In the genomic region with DNA sequence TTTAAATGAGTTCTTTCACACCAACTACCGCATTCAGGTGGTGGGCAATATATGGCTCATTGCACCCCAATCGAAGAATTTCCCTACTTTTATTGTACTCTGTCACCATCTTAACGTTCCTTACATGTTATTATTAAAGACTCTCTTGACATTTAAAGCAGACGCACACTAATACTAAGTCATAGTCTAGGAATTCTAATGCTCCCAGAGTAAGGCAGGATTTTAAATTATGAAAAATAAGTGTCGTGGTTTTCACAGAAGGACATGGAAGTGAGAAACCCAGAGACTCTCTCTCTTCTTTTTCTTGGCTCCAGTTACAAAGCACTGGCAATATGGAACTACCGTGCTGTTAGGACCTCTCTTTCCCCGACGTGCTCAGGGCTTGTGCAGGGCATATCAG, we compare ENCODE assay signal across 28 cellular contexts.
A peak's percentile ranks its signal among the peaks of the same experiment; 100 is the strongest.
DNase-seq lines count a peak whose midpoint lies in the region; ATAC-seq, FAIRE-seq and TF ChIP-seq lines count a peak whose summit lies in the region.
"Had no signal": no experiment of that assay in that cellular context is flagged by ENCODE, and none has a peak within 500 bp of the region (broad histone marks: within the 10 kb centered on the region; RNA-seq: fewer than 3 reads in every experiment).

No MANE protein-coding gene starts in this region.

- intact Hi-C loops in activated CD8-positive, alpha-beta T cell treated with anti-CD3 and anti-CD28 coated beads for 36 hours (cut with micrococcal nuclease), result no loop called here
- intact Hi-C loops in tibial artery (cut with DNase I; ENCODE audit: low total_unique reads), result no loop called here

- H3K27me3 Mint-ChIP-seq in activated CD8-positive, alpha-beta T cell treated with anti-CD3 and anti-CD28 coated beads for 36 hours, result no peaks in the 10 kb centered on the region
- no peaks in the 10 kb centered on the region for H3K27me3 Mint-ChIP-seq in activated CD8-positive, alpha-beta T cell treated with anti-CD3 and anti-CD28 coated beads, Interleukin-2, amount 10 ng/mL, durations not matched to agents 7 days and 5 days (ENCODE audit: low read depth)
- H3K27me3 Mint-ChIP-seq in activated naive CD8-positive, alpha-beta T cell, result no peaks in the 10 kb centered on the region
- no peaks in the 10 kb centered on the region for H3K27me3 Mint-ChIP-seq in activated CD4-positive, alpha-beta memory T cell treated with anti-CD3 and anti-CD28 coated beads, Interleukin-2, amount 10 ng/mL, durations not matched to agents 7 days and 5 days
- H3K27me3 Mint-ChIP-seq: activated CD8-positive, alpha-beta memory T cell treated with anti-CD3 and anti-CD28 coated beads, Interleukin-2, amount 10 ng/mL, durations not matched to agents 7 days and 5 days had no signal

- TF ChIP-seq POLR2A in GM12892 (IDR thresholded peaks at IDR 0.05; ENCODE audit: low read depth, low read length), result no peak

- no peak overlapping the region for H3K4me3 Mint-ChIP-seq in activated CD8-positive, alpha-beta T cell treated with anti-CD3 and anti-CD28 coated beads for 36 hours
- H3K4me3 Mint-ChIP-seq in activated CD8-positive, alpha-beta T cell treated with anti-CD3 and anti-CD28 coated beads, Interleukin-2, amount 10 ng/mL, durations not matched to agents 7 days and 5 days, result no peak overlapping the region
- peak overlapping the region; percentile 3 for H3K4me3 Mint-ChIP-seq in activated naive CD8-positive, alpha-beta T cell
- no peak overlapping the region for H3K4me3 Mint-ChIP-seq in activated CD4-positive, alpha-beta memory T cell treated with anti-CD3 and anti-CD28 coated beads, Interleukin-2, amount 10 ng/mL, durations not matched to agents 7 days and 5 days
- H3K4me3 Mint-ChIP-seq: activated CD8-positive, alpha-beta memory T cell treated with anti-CD3 and anti-CD28 coated beads, Interleukin-2, amount 10 ng/mL, durations not matched to agents 7 days and 5 days had no signal

- no peaks in the 10 kb centered on the region for H3K9me3 Mint-ChIP-seq in activated CD8-positive, alpha-beta T cell treated with anti-CD3 and anti-CD28 coated beads for 36 hours
- no peaks in the 10 kb centered on the region for H3K9me3 Mint-ChIP-seq in activated CD8-positive, alpha-beta T cell treated with anti-CD3 and anti-CD28 coated beads, Interleukin-2, amount 10 ng/mL, durations not matched to agents 7 days and 5 days (ENCODE audit: insufficient read depth)
- H3K9me3 Mint-ChIP-seq in activated naive CD8-positive, alpha-beta T cell (ENCODE audit: low read depth), result no peaks in the 10 kb centered on the region
- H3K9me3 Mint-ChIP-seq in activated CD4-positive, alpha-beta memory T cell treated with anti-CD3 and anti-CD28 coated beads, Interleukin-2, amount 10 ng/mL, durations not matched to agents 7 days and 5 days, result no peaks in the 10 kb centered on the region

- no peak for ATAC-seq in activated CD8-positive, alpha-beta T cell treated with anti-CD3 and anti-CD28 coated beads for 36 hours
- no peak for ATAC-seq in activated CD8-positive, alpha-beta T cell treated with anti-CD3 and anti-CD28 coated beads, Interleukin-2, amount 10 ng/mL, durations not matched to agents 7 days and 5 days
- ATAC-seq: activated CD8-positive, alpha-beta memory T cell treated with anti-CD3 and anti-CD28 coated beads, Interleukin-2, amount 10 ng/mL, durations not matched to agents 7 days and 5 days; esophagus mucosa; K562; left colon had no signal

- peak overlapping the region; percentile 47 for H3K27ac Mint-ChIP-seq in activated CD8-positive, alpha-beta T cell treated with anti-CD3 and anti-CD28 coated beads for 36 hours
- H3K27ac Mint-ChIP-seq in activated CD8-positive, alpha-beta T cell treated with anti-CD3 and anti-CD28 coated beads, Interleukin-2, amount 10 ng/mL, durations not matched to agents 7 days and 5 days, result no peak overlapping the region
- peak overlapping the region; percentile 91 for H3K27ac Mint-ChIP-seq in activated naive CD8-positive, alpha-beta T cell
- no peak overlapping the region for H3K27ac Mint-ChIP-seq in activated CD4-positive, alpha-beta memory T cell treated with anti-CD3 and anti-CD28 coated beads, Interleukin-2, amount 10 ng/mL, durations not matched to agents 7 days and 5 days
- H3K27ac Mint-ChIP-seq: activated CD8-positive, alpha-beta memory T cell treated with anti-CD3 and anti-CD28 coated beads, Interleukin-2, amount 10 ng/mL, durations not matched to agents 7 days and 5 days had no signal

- POLR2A ChIA-PET in activated CD8-positive, alpha-beta T cell treated with anti-CD3 and anti-CD28 coated beads for 36 hours (lab: Charles Lee), result interaction anchor here (1.4 kb wide), 1 partner anchor 10 kb away, joined by 3 read pairs; no protein-coding TSS in a partner anchor
- POLR2A ChIA-PET in activated CD8-positive, alpha-beta T cell treated with anti-CD3 and anti-CD28 coated beads, Interleukin-2, amount 10 ng/mL, durations not matched to agents 7 days and 5 days (lab: Charles Lee), result no interaction called here
- POLR2A ChIA-PET in activated CD4-positive, alpha-beta memory T cell treated with anti-CD3 and anti-CD28 coated beads, Interleukin-2, amount 10 ng/mL, durations not matched to agents 7 days and 5 days (lab: Charles Lee), result no interaction called here

- TF ChIP-seq CTCF in activated CD8-positive, alpha-beta T cell treated with anti-CD3 and anti-CD28 coated beads for 36 hours (IDR thresholded peaks at IDR 0.05), result no peak
- no peak for TF ChIP-seq CTCF in tibial artery (IDR thresholded peaks at IDR 0.05)

- no peaks in the 10 kb centered on the region for H3K9me3 ChIP-seq in muscle layer of duodenum (ENCODE audit: control insufficient read depth in 1 of 2, low read length in 2 of 2)
- H3K9me3 ChIP-seq in tibial artery, result no peaks in the 10 kb centered on the region
- H3K9me3 ChIP-seq: right atrium auricular region, upper lobe of left lung had no signal

- H3K36me3 ChIP-seq in muscle layer of duodenum (ENCODE audit: control insufficient read depth in 1 of 2, insufficient read depth in 2 of 2, low read length in 2 of 2), result peaks cover 15 to 38% of the 10 kb centered on the region in 2 donors
- H3K36me3 ChIP-seq in tibial artery, result peaks cover 0 to 32% (median 11%) of the 10 kb centered on the region in 3 donors

- peaks cover 80% of the 10 kb centered on the region for H3K36me3 Mint-ChIP-seq in activated CD8-positive, alpha-beta T cell treated with anti-CD3 and anti-CD28 coated beads for 36 hours (ENCODE audit: low read depth)
- peaks cover 82% of the 10 kb centered on the region for H3K36me3 Mint-ChIP-seq in activated CD8-positive, alpha-beta T cell treated with anti-CD3 and anti-CD28 coated beads, Interleukin-2, amount 10 ng/mL, durations not matched to agents 7 days and 5 days (ENCODE audit: low read depth)
- H3K36me3 Mint-ChIP-seq in activated naive CD8-positive, alpha-beta T cell, result peaks cover 26% of the 10 kb centered on the region
- H3K36me3 Mint-ChIP-seq in activated CD4-positive, alpha-beta memory T cell treated with anti-CD3 and anti-CD28 coated beads, Interleukin-2, amount 10 ng/mL, durations not matched to agents 7 days and 5 days (ENCODE audit: low read depth), result peaks cover 76% of the 10 kb centered on the region

- peaks cover 58% of the 10 kb centered on the region for H3K4me1 Mint-ChIP-seq in activated CD8-positive, alpha-beta T cell treated with anti-CD3 and anti-CD28 coated beads for 36 hours (ENCODE audit: low read depth)
- H3K4me1 Mint-ChIP-seq in activated CD8-positive, alpha-beta T cell treated with anti-CD3 and anti-CD28 coated beads, Interleukin-2, amount 10 ng/mL, durations not matched to agents 7 days and 5 days (ENCODE audit: low read depth), result peaks cover 30% of the 10 kb centered on the region
- H3K4me1 Mint-ChIP-seq in activated naive CD8-positive, alpha-beta T cell (ENCODE audit: low read depth), result peaks cover 69% of the 10 kb centered on the region
- H3K4me1 Mint-ChIP-seq in activated CD4-positive, alpha-beta memory T cell treated with anti-CD3 and anti-CD28 coated beads, Interleukin-2, amount 10 ng/mL, durations not matched to agents 7 days and 5 days, result peaks cover 28% of the 10 kb centered on the region

- no peak for DNase-seq in activated CD8-positive, alpha-beta T cell treated with anti-CD3 and anti-CD28 coated beads for 36 hours
- DNase-seq in activated CD8-positive, alpha-beta T cell treated with anti-CD3 and anti-CD28 coated beads, Interleukin-2, amount 10 ng/mL, durations not matched to agents 7 days and 5 days, result no peak
- DNase-seq in tibial artery, result no peak
- DNase-seq in activated CD4-positive, CD25-positive, alpha-beta regulatory T cell treated with anti-CD3 and anti-CD28 coated beads, Interleukin-2, amount 50 U/mL, for 72 hours, result no peak
- no peak for DNase-seq in GM12892 (ENCODE audit: insufficient read length)
- DNase-seq in activated CD4-positive, alpha-beta memory T cell treated with anti-CD3 and anti-CD28 coated beads, Interleukin-2, amount 10 ng/mL, durations not matched to agents 7 days and 5 days, result no peak
- DNase-seq: activated CD4-positive, alpha-beta T cell treated with anti-CD3 and anti-CD28 coated beads for 1 hour; activated CD8-positive, alpha-beta memory T cell treated with anti-CD3 and anti-CD28 coated beads, Interleukin-2, amount 10 ng/mL, durations not matched to agents 7 days and 5 days; amygdala; cerebellar nuclear complex; DMS 273 treated with DMSO at 0.1 percent for 48 hours; effector CD8-positive, alpha-beta T cell; left colon; NCI-H2029; NCI-H446 treated with DMSO at 0.1 percent for 48 hours; NK-92 treated with Interleukin-12 subunit alpha and Interleukin-12 subunit beta, amount 100 ng/mL, for 24 hours; nucleus accumbens; stimulated activated naive CD4-positive, alpha-beta T cell; T1000; upper lobe of left lung had no signal

- no peak for FAIRE-seq in GM12892 (lab: Jason Lieb, UNC)
- FAIRE-seq: K562, RCC 7860 had no signal

- CTCF ChIA-PET in activated CD8-positive, alpha-beta T cell treated with anti-CD3 and anti-CD28 coated beads for 36 hours (lab: Charles Lee), result no interaction called here
- CTCF ChIA-PET in activated CD8-positive, alpha-beta T cell treated with anti-CD3 and anti-CD28 coated beads, Interleukin-2, amount 10 ng/mL, durations not matched to agents 7 days and 5 days (lab: Charles Lee), result no interaction called here
- CTCF ChIA-PET in activated CD4-positive, alpha-beta memory T cell treated with anti-CD3 and anti-CD28 coated beads, Interleukin-2, amount 10 ng/mL, durations not matched to agents 7 days and 5 days (lab: Charles Lee), result no interaction called here

- H3K4me1 ChIP-seq in muscle layer of duodenum (ENCODE audit: control insufficient read depth in 1 of 2, insufficient read depth in 2 of 2, low read length in 2 of 2) (peaks cover 0 to 7% of the 10 kb centered on the region in 2 donors), tibial artery (peaks cover 0 to 70% (median 38%) of the 10 kb centered on the region in 4 donors)
- H3K4me1 ChIP-seq: BLaER1 had no signal

- H3K27ac ChIP-seq in muscle layer of duodenum (ENCODE audit: low read length), result peak overlapping the region; percentile 16
- H3K27ac ChIP-seq in tibial artery, result peak overlapping the region; percentile 69 to 78
- H3K27ac ChIP-seq: 22Rv1, BLaER1, right atrium auricular region, upper lobe of left lung had no signal

- no peaks in the 10 kb centered on the region for H3K27me3 ChIP-seq in muscle layer of duodenum (ENCODE audit: low read depth, low read length)
- no peaks in the 10 kb centered on the region for H3K27me3 ChIP-seq in tibial artery
- H3K27me3 ChIP-seq: BLaER1, right atrium auricular region, upper lobe of left lung had no signal

- H3K4me3 ChIP-seq in muscle layer of duodenum (ENCODE audit: low read depth in 1 of 2, low read length in 2 of 2), result no peak overlapping the region
- H3K4me3 ChIP-seq in tibial artery, result no peak overlapping the region
- H3K4me3 ChIP-seq: BLaER1, K562, right atrium auricular region, upper lobe of left lung had no signal

Comparison
In these comparisons a context has a peak if more than half of its experiments do, and no peak if none do; other contexts are left out.
1. H3K27ac Mint-ChIP-seq: peak in activated CD8-positive, alpha-beta T cell treated with anti-CD3 and anti-CD28 coated beads for 36 hours (single experiment) and activated naive CD8-positive, alpha-beta T cell (single experiment); none in activated CD8-positive, alpha-beta T cell treated with anti-CD3 and anti-CD28 coated beads, Interleukin-2, amount 10 ng/mL, durations not matched to agents 7 days and 5 days (single experiment) and activated CD4-positive, alpha-beta memory T cell treated with anti-CD3 and anti-CD28 coated beads, Interleukin-2, amount 10 ng/mL, durations not matched to agents 7 days and 5 days (single experiment).